Comparison of ENCODE assay signal across 27 cellular contexts in genomic region chr9:124555043-124555442, GRCh38. TPM values are rescaled to one million over a fixed set of nuclear protein-coding genes. Genes with fewer than 3 reads are reported as not detected.
"Had no signal": no experiment of that assay in that cellular context is flagged by ENCODE, and none has a peak within 500 bp of the region (broad histone marks: within the 10 kb centered on the region; RNA-seq: fewer than 3 reads in every experiment).

No MANE protein-coding gene starts in this region.

- H3K27me3 Mint-ChIP-seq: activated naive CD8-positive, alpha-beta T cell treated with anti-CD3 and anti-CD28 coated beads, Interleukin-2, amount 10 ng/mL, durations not matched to agents 7 days and 5 days had no signal

- H3K4me3 ChIP-seq: adrenal gland, MG63 had no signal

- H3K36me3 Mint-ChIP-seq: activated naive CD8-positive, alpha-beta T cell treated with anti-CD3 and anti-CD28 coated beads, Interleukin-2, amount 10 ng/mL, durations not matched to agents 7 days and 5 days had no signal

- H3K9me3 ChIP-seq: adrenal gland, MG63 had no signal

- ATAC-seq: activated CD4-positive, CD25-positive, alpha-beta regulatory T cell treated with anti-CD3 and anti-CD28 coated beads, Interleukin-2, amount 50 U/mL, for 24 hours; activated CD8-positive, alpha-beta T cell treated with anti-CD3 and anti-CD28 coated beads for 36 hours; activated T-cell treated with anti-CD3 and anti-CD28 coated beads, Interleukin-2, amount 50 U/mL, for 72 hours had no signal

- H3K27me3 ChIP-seq: adrenal gland, MG63 had no signal

- H3K4me3 Mint-ChIP-seq: activated CD8-positive, alpha-beta T cell treated with anti-CD3 and anti-CD28 coated beads for 36 hours; activated naive CD8-positive, alpha-beta T cell treated with anti-CD3 and anti-CD28 coated beads, Interleukin-2, amount 10 ng/mL, durations not matched to agents 7 days and 5 days; activated T-cell treated with anti-CD3 and anti-CD28 coated beads, Interleukin-2, amount 50 U/mL, for 72 hours had no signal

- H3K27ac Mint-ChIP-seq: activated CD8-positive, alpha-beta T cell treated with anti-CD3 and anti-CD28 coated beads for 36 hours; activated naive CD8-positive, alpha-beta T cell treated with anti-CD3 and anti-CD28 coated beads, Interleukin-2, amount 10 ng/mL, durations not matched to agents 7 days and 5 days; activated T-cell treated with anti-CD3 and anti-CD28 coated beads, Interleukin-2, amount 50 U/mL, for 72 hours; activated T-helper 2 cell treated with anti-CD3 and anti-CD28 coated beads, Interferon-gamma antibody, Interleukin-2, Interleukin-4, amounts not matched to agents 10 μg/mL and 5 μg/mL and 100 μg/mL, durations not matched to agents 14 hours and 24 hours and 36 hours had no signal

- H3K9me3 Mint-ChIP-seq: activated CD8-positive, alpha-beta T cell treated with anti-CD3 and anti-CD28 coated beads for 36 hours; activated naive CD8-positive, alpha-beta T cell treated with anti-CD3 and anti-CD28 coated beads, Interleukin-2, amount 10 ng/mL, durations not matched to agents 7 days and 5 days; activated T-cell treated with anti-CD3 and anti-CD28 coated beads, Interleukin-2, amount 50 U/mL, for 72 hours; activated T-helper 2 cell treated with anti-CD3 and anti-CD28 coated beads, Interferon-gamma antibody, Interleukin-2, Interleukin-4, amounts not matched to agents 10 μg/mL and 5 μg/mL and 100 μg/mL, durations not matched to agents 14 hours and 24 hours and 36 hours had no signal

- H3K4me1 Mint-ChIP-seq: activated naive CD8-positive, alpha-beta T cell treated with anti-CD3 and anti-CD28 coated beads, Interleukin-2, amount 10 ng/mL, durations not matched to agents 7 days and 5 days had no signal

- H3K36me3 ChIP-seq: adrenal gland, MG63 had no signal

- H3K4me1 ChIP-seq: adrenal gland had no signal

- DNase-seq: activated CD4-positive, alpha-beta T cell treated with anti-CD3 and anti-CD28 coated beads for 4 hours; activated CD8-positive, alpha-beta memory T cell treated with anti-CD3 and anti-CD28 coated beads, Interleukin-2, amount 50 U/mL, for 4 hours; activated CD8-positive, alpha-beta T cell treated with anti-CD3 and anti-CD28 coated beads for 36 hours; activated gamma-delta T cell treated with Interleukin-2 at 50 U/mL for 16 hours; activated naive CD4-positive, alpha-beta T cell treated with anti-CD3 and anti-CD28 coated beads, Interleukin-2, amount 50 U/mL, for 16 hours; activated naive CD8-positive, alpha-beta T cell treated with anti-CD3 and anti-CD28 coated beads, Interleukin-2, amount 10 ng/mL, durations not matched to agents 7 days and 5 days; activated T-cell treated with anti-CD3 and anti-CD28 coated beads, Interleukin-2, amount 50 U/mL, for 72 hours; adrenal gland; anterior cingulate cortex; cerebellar nuclear complex; MG63; NCI-H1092; NCI-H1417; NCI-H2029; NCI-H2107; NCI-H345; NCI-H510A treated with DMSO at 0.1 percent for 48 hours; NCI-H69; NK-92 treated with Interleukin-12 subunit alpha and Interleukin-12 subunit beta, amount 100 ng/mL, for 24 hours; SIG-M5; WERI-Rb-1 had no signal

- H3K27ac ChIP-seq: adrenal gland, WERI-Rb-1 had no signal

RNA-seq across cellular contexts. Expression of gene NR5A1, which starts 47.8 kb away (rescaled TPM):
- total RNA-seq: activated CD8-positive, alpha-beta T cell treated with anti-CD3 and anti-CD28 coated beads for 36 hours; activated naive CD8-positive, alpha-beta T cell treated with anti-CD3 and anti-CD28 coated beads, Interleukin-2, amount 10 ng/mL, durations not matched to agents 7 days and 5 days; activated T-helper 2 cell treated with anti-CD3 and anti-CD28 coated beads, Interferon-gamma antibody, Interleukin-2, Interleukin-4, amounts not matched to agents 10 μg/mL and 5 μg/mL and 100 μg/mL, durations not matched to agents 14 hours and 24 hours and 36 hours; cardiac septum; OCI-LY7; RPMI7951; T-helper 2 cell treated with Interferon-gamma antibody and Interleukin-4, amounts not matched to agents 100 ng/mL and 5 ng/mL, for 36 hours had no signal
